Comparison of ENCODE assay signal across 22 cellular contexts in the genomic region with DNA sequence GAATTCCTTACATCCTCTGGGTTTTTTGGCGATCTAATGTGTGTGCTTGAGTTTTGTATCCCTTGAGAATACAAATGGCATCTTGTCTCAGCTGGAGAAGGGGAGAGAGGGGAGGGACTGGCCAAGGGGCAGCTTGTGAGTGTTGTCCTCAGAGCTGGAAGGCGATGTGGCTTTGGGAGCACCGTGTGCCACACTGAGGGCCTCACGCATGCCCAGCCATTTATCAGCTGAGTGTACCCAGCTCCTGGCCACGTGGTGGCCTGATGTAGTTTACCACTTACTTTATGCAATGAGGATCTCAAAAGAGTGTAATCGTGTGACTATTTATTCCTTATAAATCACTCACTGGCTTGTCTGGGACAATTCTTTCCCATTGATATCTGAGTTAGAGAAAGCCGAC. TPM values are rescaled to one million over a fixed set of nuclear protein-coding genes. Genes with fewer than 3 reads are reported as not detected.
A peak's percentile ranks its signal among the peaks of the same experiment; 100 is the strongest.
DNase-seq lines count a peak whose midpoint lies in the region; ATAC-seq and TF ChIP-seq lines count a peak whose summit lies in the region.
"Had no signal": no experiment of that assay in that cellular context is flagged by ENCODE, and none has a peak within 500 bp of the region (broad histone marks: within the 10 kb centered on the region; RNA-seq: fewer than 3 reads in every experiment).

No MANE protein-coding gene starts in this region.

- H3K4me3 ChIP-seq in neural progenitor cell (no peak overlapping the region), MM.1S (ENCODE audit: low read length) (no peak overlapping the region)
- H3K4me3 ChIP-seq: BLaER1 treated with 17β-estradiol and CSF1 and Interleukin-3, amounts not matched to agents 10 nM and 100 nM; K562; SK-N-MC had no signal

- H3K36me3 ChIP-seq in neural progenitor cell (no peaks in the 10 kb centered on the region), MM.1S (replicated peaks; ENCODE audit: insufficient read depth, low read length) (no peaks in the 10 kb centered on the region)
- H3K36me3 ChIP-seq: BLaER1 treated with 17β-estradiol and CSF1 and Interleukin-3, amounts not matched to agents 10 nM and 100 nM had no signal

- H3K4me1 ChIP-seq in neural progenitor cell (no peaks in the 10 kb centered on the region), MM.1S (ENCODE audit: low read length) (no peaks in the 10 kb centered on the region)
- H3K4me1 ChIP-seq: BLaER1 treated with 17β-estradiol and CSF1 and Interleukin-3, amounts not matched to agents 10 nM and 100 nM had no signal

- H3F3A ChIP-seq in neural progenitor cell (ENCODE audit: low read depth): no peaks in the 10 kb centered on the region
- H3F3A ChIP-seq in MM.1S (ENCODE audit: insufficient read depth, low read length): no peaks in the 10 kb centered on the region

- H3K4me3 Mint-ChIP-seq in neural progenitor cell: no peak overlapping the region
- H3K4me3 Mint-ChIP-seq: CD4-positive, alpha-beta T cell had no signal

- H3K4me1 Mint-ChIP-seq in neural progenitor cell: peaks cover 20% of the 10 kb centered on the region

- peak overlapping the region; percentile 1 for H3K27ac Mint-ChIP-seq in neural progenitor cell
- H3K27ac Mint-ChIP-seq: CD4-positive, alpha-beta T cell had no signal

- peaks cover under 1% of the 10 kb centered on the region for H3K9me3 Mint-ChIP-seq in neural progenitor cell
- H3K9me3 Mint-ChIP-seq: CD4-positive, alpha-beta T cell had no signal

- peak; percentile 80 for ATAC-seq in left ventricle myocardium superior
- no peak for ATAC-seq in GM18505 (IDR thresholded peaks at IDR 0.05; ENCODE audit: unreplicated experiment)
- no peak for ATAC-seq in GM21360 (IDR thresholded peaks at IDR 0.05; ENCODE audit: unreplicated experiment)
- ATAC-seq: HCT116, K562, Panc1 had no signal

- no peak overlapping the region for H3K9ac ChIP-seq in neural progenitor cell
- H3K9ac ChIP-seq in MM.1S (ENCODE audit: low read length): no peak overlapping the region
- H3K9ac ChIP-seq: BLaER1 treated with 17β-estradiol and CSF1 and Interleukin-3, amounts not matched to agents 10 nM and 100 nM had no signal

- H3K27me3 ChIP-seq in neural progenitor cell (no peaks in the 10 kb centered on the region), MM.1S (replicated peaks; ENCODE audit: insufficient read depth, low read length) (no peaks in the 10 kb centered on the region)
- H3K27me3 ChIP-seq: BLaER1 treated with 17β-estradiol and CSF1 and Interleukin-3, amounts not matched to agents 10 nM and 100 nM had no signal

- H3K9me2 ChIP-seq in MM.1S (replicated peaks; ENCODE audit: insufficient read depth, low read length): no peaks in the 10 kb centered on the region

- H3K27me3 Mint-ChIP-seq in neural progenitor cell (ENCODE audit: insufficient read depth, low read depth): peaks cover 2% of the 10 kb centered on the region

- no peak overlapping the region for H3K4me2 ChIP-seq in neural progenitor cell
- no peak overlapping the region for H3K4me2 ChIP-seq in MM.1S (ENCODE audit: low read depth, low read length)
- H3K4me2 ChIP-seq: BLaER1 treated with 17β-estradiol and CSF1 and Interleukin-3, amounts not matched to agents 10 nM and 100 nM had no signal

- intact Hi-C loops in left ventricle myocardium superior (cut with micrococcal nuclease): no loop called here

- H3K79me2 ChIP-seq in neural progenitor cell (ENCODE audit: low read depth) (no peaks in the 10 kb centered on the region), MM.1S (ENCODE audit: low read length) (no peaks in the 10 kb centered on the region)

- no peak overlapping the region for H3K27ac ChIP-seq in neural progenitor cell
- H3K27ac ChIP-seq in MM.1S (ENCODE audit: low read length): no peak overlapping the region
- H3K27ac ChIP-seq: BLaER1 treated with 17β-estradiol and CSF1 and Interleukin-3, amounts not matched to agents 10 nM and 100 nM; RWPE1; SK-N-MC had no signal

- TF ChIP-seq CTCF in neural progenitor cell (IDR thresholded peaks at IDR 0.05) (no peak), MM.1S (IDR thresholded peaks at IDR 0.05; ENCODE audit: low read length) (no peak)

- H3K9me3 ChIP-seq in neural progenitor cell (ENCODE audit: low read depth) (no peaks in the 10 kb centered on the region), MM.1S (replicated peaks; ENCODE audit: insufficient read depth, low read length) (no peaks in the 10 kb centered on the region)
- H3K9me3 ChIP-seq: BLaER1 treated with 17β-estradiol and CSF1 and Interleukin-3, amounts not matched to agents 10 nM and 100 nM had no signal

- peak; percentile 23 for DNase-seq in NCI-H128 (lab: John Stamatoyannopoulos, UW; ENCODE audit: unreplicated experiment)
- DNase-seq in foreskin melanocyte: peak; percentile 22
- DNase-seq in left ventricle myocardium superior: peak; percentile 46
- DNase-seq in neural progenitor cell (ENCODE audit: low spot score): no peak
- no peak for DNase-seq in MM.1S
- no peak for DNase-seq in NCI-H2029 (lab: John Stamatoyannopoulos, UW)
- DNase-seq: CD4-positive, alpha-beta T cell; Kasumi-1; MV-4-11; NCI-H2171; NCI-H226; NCI-H510A; SIG-M5; SW 1271 had no signal

- H2AFZ ChIP-seq in neural progenitor cell (replicated peaks) (peak overlapping the region; percentile 57), MM.1S (ENCODE audit: low read length) (no peak overlapping the region)

- no peaks in the 10 kb centered on the region for H4K20me1 ChIP-seq in neural progenitor cell (ENCODE audit: low read depth)
- H4K20me1 ChIP-seq in MM.1S (ENCODE audit: insufficient read depth, low read length): no peaks in the 10 kb centered on the region
- H4K20me1 ChIP-seq: BLaER1 treated with 17β-estradiol and CSF1 and Interleukin-3, amounts not matched to agents 10 nM and 100 nM had no signal

- no peaks in the 10 kb centered on the region for H3K36me3 Mint-ChIP-seq in neural progenitor cell

- no peak for TF ChIP-seq POLR2A in GM18505 (IDR thresholded peaks at IDR 0.05; ENCODE audit: borderline replicate concordance, extremely low read depth, insufficient read depth, insufficient read length)

RNA-seq across cellular contexts. Expression of a gene that starts 53.8 kb away (rescaled TPM):
- total RNA-seq in left ventricle myocardium superior (179 TPM), neural progenitor cell (ENCODE audit: low replicate concordance) (47.0 and 65.8 TPM in 2 replicates)

Comparison
In these comparisons a context has a peak if more than half of its experiments do, and no peak if none do; other contexts are left out.
1. DNase-seq: peak in NCI-H128 (single experiment), foreskin melanocyte (single experiment) and left ventricle myocardium superior (single experiment); none in neural progenitor cell (single experiment), MM.1S (single experiment) and NCI-H2029 (single experiment).